16 cellular contexts compared by ENCODE assay signal in genomic region chr9:108244676-108245075, GRCh38.
"Had no signal": no experiment of that assay in that cellular context is flagged by ENCODE, and none has a peak within 500 bp of the region (broad histone marks: within the 10 kb centered on the region; RNA-seq: fewer than 3 reads in every experiment).

No MANE protein-coding gene starts in this region.

- DNase-seq: effector CD4-positive, alpha-beta T cell; left ventricle myocardium superior; lower lobe of right lung; naive B cell; pancreas; right lobe of liver; stimulated activated CD4-positive, alpha-beta T cell treated with anti-CD3 and anti-CD28 coated beads, Interleukin-2, amount 100 ng/mL, for 24 hours; stimulated activated CD4-positive, alpha-beta T cell treated with anti-CD3 and anti-CD28 coated beads, Interleukin-4, amount 100 ng/mL, for 24 hours; stimulated activated naive CD4-positive, alpha-beta T cell treated with Interleukin-2 at 50 U/mL for 16 hours; stomach; thyroid gland; trophoblast cell had no signal

- ATAC-seq: left ventricle myocardium superior; lower lobe of right lung; natural killer cell treated with Interleukin-12 subunit alpha and Interleukin-12 subunit beta and Interleukin-15 and Interleukin-18, amount 100 ng/mL, for 72 hours; pancreas; right lobe of liver; stimulated activated effector memory CD8-positive, alpha-beta T cell treated with anti-CD3 and anti-CD28 coated beads, Interleukin-12 subunit alpha, Interleukin-12 subunit beta, amount 100 ng/mL, for 72 hours had no signal

- H3K27me3 ChIP-seq: neutrophil, pancreas, right lobe of liver, stomach, thyroid gland had no signal

- H3K4me3 ChIP-seq: coronary artery, lower lobe of right lung, pancreas, right lobe of liver, stomach, thyroid gland had no signal

- H3K36me3 ChIP-seq: lower lobe of right lung, neutrophil, pancreas, right lobe of liver, stomach, thyroid gland had no signal

- H3K4me1 ChIP-seq: lower lobe of right lung, pancreas, right lobe of liver, stomach, thyroid gland had no signal

- H3K9me3 ChIP-seq: lower lobe of right lung, neutrophil, pancreas, right lobe of liver, stomach, thyroid gland had no signal

- H3K27ac ChIP-seq: coronary artery, lower lobe of right lung, neutrophil, pancreas, right lobe of liver, stomach, thyroid gland had no signal
